8 cellular contexts compared by ENCODE assay signal in the genomic region with DNA sequence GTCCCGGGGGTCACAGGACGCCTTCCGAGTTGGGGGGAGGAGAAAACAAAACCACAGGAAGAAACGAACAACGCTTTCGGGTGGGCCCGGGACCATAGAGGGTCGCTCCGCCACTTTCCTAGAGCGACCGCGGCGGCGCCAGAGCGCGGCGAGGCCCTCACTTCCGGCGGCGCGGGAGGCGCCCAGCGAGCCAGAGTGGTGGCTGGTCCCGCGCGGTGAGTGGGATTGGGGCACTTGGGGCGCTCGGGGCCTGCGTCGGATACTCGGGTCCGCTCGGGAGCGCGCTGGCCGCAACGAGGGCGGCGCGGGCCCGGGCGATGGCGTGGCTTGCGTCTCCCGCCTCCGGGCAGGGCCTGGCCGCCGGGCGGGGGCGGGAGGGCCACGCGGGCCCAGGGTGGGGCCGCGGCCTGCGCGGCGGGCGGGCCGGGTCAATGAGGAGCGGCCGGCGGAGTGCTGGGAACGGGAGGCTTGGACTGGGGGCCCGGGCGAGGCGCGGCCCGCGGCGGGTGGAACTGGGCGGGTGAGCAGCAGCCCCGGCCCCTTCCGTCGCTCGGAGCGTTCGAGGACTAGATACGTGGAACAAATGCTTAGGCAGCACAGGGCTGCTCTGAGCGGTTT. TPM values are rescaled to one million over a fixed set of nuclear protein-coding genes. Genes with fewer than 3 reads are reported as not detected.
DNase-seq lines count a peak whose midpoint lies in the region; ATAC-seq and TF ChIP-seq lines count a peak whose summit lies in the region.

Gene ZNF22, plus strand, starts transcription at position 160 of the 618 bp plus-strand sequence. CDS start 2,446 bp downstream, outside the sequence.

- no TSS peak for BruUV-seq in OCI-LY7 (replicated peaks; lab: Mats Ljungman, UMichigan)

- H3K4me3 ChIP-seq in OCI-LY7 (ENCODE audit: low read depth, low read length, poor library complexity, severe bottlenecking), result peak within 1 kb of the TSS; percentile 86
- H3K4me3 ChIP-seq in fibroblast of lung (replicated peaks in 1 of 4; ENCODE audit: control extremely low read depth in 1 of 4, insufficient read depth in 1 of 4, low read depth in 3 of 4, low read length in 4 of 4), result peak within 1 kb of the TSS; percentile 53 to 86 (median 66)

- peak within 1 kb of the TSS; percentile 90 to 96 for H3K4me3 Mint-ChIP-seq in activated T-cell treated with anti-CD3 and anti-CD28 coated beads, Interleukin-2, amount 50 U/mL, for 72 hours
- H3K4me3 Mint-ChIP-seq in natural killer cell treated with Interleukin-12 subunit alpha and Interleukin-12 subunit beta and Interleukin-15 and Interleukin-18, amount 100 ng/mL, for 72 hours, result peak within 1 kb of the TSS; percentile 79
- H3K4me3 Mint-ChIP-seq in stimulated activated naive CD8-positive, alpha-beta T cell treated with anti-CD3 and anti-CD28 coated beads, Interleukin-15, amount 100 ng/mL, for 72 hours, result peak within 1 kb of the TSS; percentile 85 to 91

- peak within 1 kb of the TSS; percentile 85 for H3K9ac ChIP-seq in fibroblast of lung (ENCODE audit: insufficient read depth, low read length)

- H3K79me2 ChIP-seq in OCI-LY7 (ENCODE audit: insufficient read depth, low read depth, low read length) (peaks cover 39% of the 10 kb centered on the region), fibroblast of lung (ENCODE audit: control insufficient read depth, insufficient read depth, low read length) (peaks cover 17% of the 10 kb centered on the region)

- peak; percentile 77 for ATAC-seq in HG03354 (IDR thresholded peaks at IDR 0.05; ENCODE audit: poor library complexity, severe bottlenecking, unreplicated experiment)
- ATAC-seq in activated T-cell treated with anti-CD3 and anti-CD28 coated beads, Interleukin-2, amount 50 U/mL, for 72 hours (replicated peaks in 1 of 2), result peak; percentile 85 to 87
- peak; percentile 91 to 92 for ATAC-seq in natural killer cell treated with Interleukin-12 subunit alpha and Interleukin-12 subunit beta and Interleukin-15 and Interleukin-18, amount 100 ng/mL, for 72 hours
- ATAC-seq in stimulated activated naive CD8-positive, alpha-beta T cell treated with anti-CD3 and anti-CD28 coated beads, Interleukin-15, amount 100 ng/mL, for 72 hours, result peak; percentile 88

- no peaks in the 10 kb centered on the region for H3K27me3 Mint-ChIP-seq in activated T-cell treated with anti-CD3 and anti-CD28 coated beads, Interleukin-2, amount 50 U/mL, for 72 hours (ENCODE audit: low read depth)
- H3K27me3 Mint-ChIP-seq in natural killer cell treated with Interleukin-12 subunit alpha and Interleukin-12 subunit beta and Interleukin-15 and Interleukin-18, amount 100 ng/mL, for 72 hours, result no peaks in the 10 kb centered on the region
- no peaks in the 10 kb centered on the region for H3K27me3 Mint-ChIP-seq in stimulated activated naive CD8-positive, alpha-beta T cell treated with anti-CD3 and anti-CD28 coated beads, Interleukin-15, amount 100 ng/mL, for 72 hours

- H3K9me3 ChIP-seq in OCI-LY7 (ENCODE audit: low read length) (peaks cover 33% of the 10 kb centered on the region; the same call in 1 of the 2 replicates), fibroblast of lung (ENCODE audit: control insufficient read depth, insufficient read depth, low read depth, low read length) (no peaks in the 10 kb centered on the region)

- CTCF ChIA-PET in OCI-LY7 (lab: Charles Lee; ENCODE audit: unreplicated experiment), result interaction anchor here (1.0 kb wide), 1 partner anchor 36 kb away, joined by 3 read pairs; no protein-coding TSS in a partner anchor

- H3K4me2 ChIP-seq in OCI-LY7 (ENCODE audit: low read length) (peak within 1 kb of the TSS; percentile 90), fibroblast of lung (ENCODE audit: extremely low read depth, insufficient read depth, low read length) (peak within 1 kb of the TSS; percentile 98)

- H3K27ac Mint-ChIP-seq in activated T-cell treated with anti-CD3 and anti-CD28 coated beads, Interleukin-2, amount 50 U/mL, for 72 hours, result peak within 1 kb of the TSS; percentile 96
- peak within 1 kb of the TSS; percentile 80 to 84 for H3K27ac Mint-ChIP-seq in natural killer cell treated with Interleukin-12 subunit alpha and Interleukin-12 subunit beta and Interleukin-15 and Interleukin-18, amount 100 ng/mL, for 72 hours
- peak within 1 kb of the TSS; percentile 98 to 99 for H3K27ac Mint-ChIP-seq in stimulated activated naive CD8-positive, alpha-beta T cell treated with anti-CD3 and anti-CD28 coated beads, Interleukin-15, amount 100 ng/mL, for 72 hours

- H3K4me1 ChIP-seq in OCI-LY7 (ENCODE audit: insufficient read depth, low read length, poor library complexity, severe bottlenecking), result peaks cover 33% of the 10 kb centered on the region
- H3K4me1 ChIP-seq in fibroblast of lung (ENCODE audit: control insufficient read depth, extremely low read depth, insufficient read depth, low read length), result peaks cover 9% of the 10 kb centered on the region

- peaks cover 13 to 41% of the 10 kb centered on the region in 2 donors for H3K36me3 Mint-ChIP-seq in activated T-cell treated with anti-CD3 and anti-CD28 coated beads, Interleukin-2, amount 50 U/mL, for 72 hours (ENCODE audit: insufficient read depth in 2 of 2)
- peaks cover 36% of the 10 kb centered on the region for H3K36me3 Mint-ChIP-seq in natural killer cell treated with Interleukin-12 subunit alpha and Interleukin-12 subunit beta and Interleukin-15 and Interleukin-18, amount 100 ng/mL, for 72 hours

- peaks cover 37% of the 10 kb centered on the region for H3K36me3 ChIP-seq in OCI-LY7 (ENCODE audit: insufficient read depth, low read length)
- peaks cover 2% of the 10 kb centered on the region for H3K36me3 ChIP-seq in fibroblast of lung (ENCODE audit: control insufficient read depth, insufficient read depth, low read length)

- H3K9me2 ChIP-seq in OCI-LY7 (ENCODE audit: insufficient read depth, low read length), result no peaks in the 10 kb centered on the region

- POLR2A ChIA-PET in OCI-LY7 (lab: Charles Lee), result interaction anchor here (0.6 to 2.5 kb wide), 2 partner anchors 37 to 1538 kb away, joined by 3 to 9 read pairs; no protein-coding TSS in a partner anchor

- H3K27ac ChIP-seq in C4-2B, result peak within 1 kb of the TSS; percentile 82
- peak within 1 kb of the TSS; percentile 52 for H3K27ac ChIP-seq in OCI-LY7 (ENCODE audit: low read depth, low read length, poor library complexity, severe bottlenecking)
- peak within 1 kb of the TSS; percentile 88 for H3K27ac ChIP-seq in fibroblast of lung (ENCODE audit: insufficient read depth, low read length)

- no peaks in the 10 kb centered on the region for H3K27me3 ChIP-seq in fibroblast of lung (ENCODE audit: control insufficient read depth, insufficient read depth, low read length)

- no peak for TF ChIP-seq CTCF in C4-2B (conservative IDR thresholded peaks at IDR 0.05)
- no peak for TF ChIP-seq CTCF in OCI-LY7 (conservative IDR thresholded peaks at IDR 0.05; ENCODE audit: low read length)
- no peak for TF ChIP-seq CTCF in fibroblast of lung (conservative IDR thresholded peaks at IDR 0.05 in 1 of 2, IDR thresholded peaks at IDR 0.05 in 1 of 2; ENCODE audit: low read depth in 1 of 2, low read length in 2 of 2)

- H4K20me1 ChIP-seq in OCI-LY7 (ENCODE audit: insufficient read depth, low read length), result peaks cover 16% of the 10 kb centered on the region; the same call in 1 of the 2 replicates
- H4K20me1 ChIP-seq in fibroblast of lung (ENCODE audit: control insufficient read depth, extremely low read depth, insufficient read depth, low read length), result no peaks in the 10 kb centered on the region

- DNase-seq in OCI-LY7 (ENCODE audit: low spot score) (peak; percentile 85), fibroblast of lung (ENCODE audit: low read depth in 2 of 2) (peak; percentile 71 to 81)
- DNase-seq in activated T-cell treated with anti-CD3 and anti-CD28 coated beads, Interleukin-2, amount 50 U/mL, for 72 hours, result peak; percentile 77 to 81
- peak; percentile 80 for DNase-seq in natural killer cell treated with Interleukin-12 subunit alpha and Interleukin-12 subunit beta and Interleukin-15 and Interleukin-18, amount 100 ng/mL, for 72 hours (ENCODE audit: low spot score)
- peak; percentile 83 for DNase-seq in stimulated activated naive CD8-positive, alpha-beta T cell treated with anti-CD3 and anti-CD28 coated beads, Interleukin-15, amount 100 ng/mL, for 72 hours

- peak within 1 kb of the TSS; percentile 93 for H2AFZ ChIP-seq in OCI-LY7 (ENCODE audit: low read length)
- peak within 1 kb of the TSS; percentile 85 for H2AFZ ChIP-seq in fibroblast of lung (ENCODE audit: low read length)

- H3K4me1 Mint-ChIP-seq in activated T-cell treated with anti-CD3 and anti-CD28 coated beads, Interleukin-2, amount 50 U/mL, for 72 hours (ENCODE audit: low read depth), result peaks cover 33% of the 10 kb centered on the region
- H3K4me1 Mint-ChIP-seq in natural killer cell treated with Interleukin-12 subunit alpha and Interleukin-12 subunit beta and Interleukin-15 and Interleukin-18, amount 100 ng/mL, for 72 hours (ENCODE audit: low read depth in 2 of 2), result peaks cover 31 to 51% of the 10 kb centered on the region in 2 donors
- peaks cover 26% of the 10 kb centered on the region for H3K4me1 Mint-ChIP-seq in stimulated activated naive CD8-positive, alpha-beta T cell treated with anti-CD3 and anti-CD28 coated beads, Interleukin-15, amount 100 ng/mL, for 72 hours

- intact Hi-C loops in OCI-LY7 (cut with micrococcal nuclease; ENCODE audit: unreplicated experiment), result loop anchor here (2.0 to 10.0 kb wide), 5 partner anchors 42 to 1031 kb away; partner anchors contain the start of genes NCOA4, RASSF4, TIMM23 and ZFAND4

- TF ChIP-seq POLR2A in GM19099 (IDR thresholded peaks at IDR 0.05; ENCODE audit: extremely low read depth, insufficient read length, low read depth), result peak; percentile 85

- peaks cover 3 to 9% of the 10 kb centered on the region in 2 donors for H3K9me3 Mint-ChIP-seq in activated T-cell treated with anti-CD3 and anti-CD28 coated beads, Interleukin-2, amount 50 U/mL, for 72 hours
- H3K9me3 Mint-ChIP-seq in natural killer cell treated with Interleukin-12 subunit alpha and Interleukin-12 subunit beta and Interleukin-15 and Interleukin-18, amount 100 ng/mL, for 72 hours, result peaks cover 5% of the 10 kb centered on the region
- H3K9me3 Mint-ChIP-seq in stimulated activated naive CD8-positive, alpha-beta T cell treated with anti-CD3 and anti-CD28 coated beads, Interleukin-15, amount 100 ng/mL, for 72 hours, result peaks cover 26 to 31% of the 10 kb centered on the region in 2 donors

RNA-seq across cellular contexts. Expression of gene ZNF22, which starts in this region (rescaled TPM):
- 46.6 and 50.6 TPM in 2 replicates for total RNA-seq in OCI-LY7 (2014; rRNA removed; shearing (Covaris generic))
- total RNA-seq in OCI-LY7 (2022) (33.3 and 36.6 TPM in 2 replicates), fibroblast of lung (14.6 and 23.0 TPM in 2 replicates)
- 10 to 100 TPM; 34.8 to 44.0 TPM for total RNA-seq in activated T-cell treated with anti-CD3 and anti-CD28 coated beads, Interleukin-2, amount 50 U/mL, for 72 hours
- polyA plus RNA-seq in fibroblast of lung, result 10.9 and 16.0 TPM in 2 replicates
- 11.3 and 14.5 TPM in 2 replicates for polyA plus RNA-seq in fibroblast of lung (2012)
- polyA minus RNA-seq in fibroblast of lung (ENCODE audit: low replicate concordance), result 0.44 and 0.75 TPM in 2 replicates
- total RNA-seq in natural killer cell treated with Interleukin-12 subunit alpha and Interleukin-12 subunit beta and Interleukin-15 and Interleukin-18, amount 100 ng/mL, for 72 hours, result 10 to 100 TPM; 22.7 to 29.0 TPM

Comparison
In these comparisons a context has a peak if more than half of its experiments do, and no peak if none do; other contexts are left out.
1. Peak in every context shown above with its lines: DNase-seq, ATAC-seq, H3K4me3 ChIP-seq and H3K27ac ChIP-seq.